In the genomic region with DNA sequence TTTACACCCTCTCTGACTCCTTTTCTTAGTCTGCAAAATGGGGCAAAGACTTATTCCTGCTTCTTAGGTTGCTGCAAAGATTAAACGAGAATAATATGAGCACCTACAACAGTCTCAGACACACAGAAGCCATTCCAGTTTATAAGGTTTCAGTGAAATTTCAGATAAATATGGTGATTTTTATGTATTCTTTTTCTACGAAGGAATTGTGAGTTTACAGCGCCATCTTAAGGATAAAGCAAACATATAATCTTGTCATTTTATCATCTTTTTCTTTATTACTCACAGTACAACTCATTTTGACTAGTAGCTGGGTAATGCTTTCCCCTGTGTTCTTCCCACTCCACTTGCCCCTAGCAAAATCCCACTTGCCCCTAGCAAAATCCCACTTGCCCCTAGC, we compare ENCODE assay signal across 9 cellular contexts. TPM values are rescaled to one million over a fixed set of nuclear protein-coding genes. Genes with fewer than 3 reads are reported as not detected.
DNase-seq lines count a peak whose midpoint lies in the region; ATAC-seq, FAIRE-seq and TF ChIP-seq lines count a peak whose summit lies in the region.
"Had no signal": no experiment of that assay in that cellular context is flagged by ENCODE, and none has a peak within 500 bp of the region (broad histone marks: within the 10 kb centered on the region; RNA-seq: fewer than 3 reads in every experiment).

No MANE protein-coding gene starts in this region.

- peak overlapping the region; percentile 67 for H3K4me2 ChIP-seq in IMR-90 (ENCODE audit: low read depth, low read length)

- dilution Hi-C loops in IMR-90 (cut with HindIII; ENCODE audit: low sequenced_read_pairs, unreplicated experiment), result no loop called here

- TF ChIP-seq RAD21 in IMR-90 (IDR thresholded peaks at IDR 0.05; ENCODE audit: low read length), result peak; percentile 80

- FAIRE-seq in GM12892 (lab: Jason Lieb, UNC), result no peak

- ATAC-seq in IMR-90 (ENCODE audit: low read depth) (peak; percentile 88), right cardiac atrium (peak in 1 of 2 donors; percentile 46)

- H2AK5ac ChIP-seq in IMR-90 (ENCODE audit: low read depth, low read length), result no peak overlapping the region

- peak overlapping the region; percentile 76; the same call in 1 of the 2 replicates for H3K4ac ChIP-seq in IMR-90 (ENCODE audit: low read depth, low read length)

- H3K27me3 ChIP-seq in IMR-90 (ENCODE audit: control insufficient read depth, insufficient read depth, low read length), result no peaks in the 10 kb centered on the region
- no peaks in the 10 kb centered on the region for H3K27me3 ChIP-seq in right cardiac atrium (ENCODE audit: control insufficient read depth, insufficient read depth)

- H2BK120ac ChIP-seq in IMR-90 (ENCODE audit: low read depth, low read length), result peak overlapping the region; percentile 80

- peak overlapping the region in 1 of 2 experiments; percentile 80; a peak in 2 of 4 replicates for H4K8ac ChIP-seq in IMR-90 (ENCODE audit: low read depth in 2 of 2, low read length in 2 of 2)

- H3K79me1 ChIP-seq in IMR-90 (ENCODE audit: low read depth in 1 of 2, low read length in 2 of 2), result peaks cover 0 to 3% of the 10 kb centered on the region in 2 experiments; a peak in 1 of 4 replicates

- H3K4me1 ChIP-seq in IMR-90 (ENCODE audit: control insufficient read depth, insufficient read depth, low read length), result peaks cover 7% of the 10 kb centered on the region
- H3K4me1 ChIP-seq in right cardiac atrium (ENCODE audit: control insufficient read depth, insufficient read depth, low read length), result no peaks in the 10 kb centered on the region
- H3K4me1 ChIP-seq: parathyroid adenoma had no signal

- TF ChIP-seq POLR2A in IMR-90 (IDR thresholded peaks at IDR 0.05; ENCODE audit: low read depth, low read length) (no peak), GM12892 (IDR thresholded peaks at IDR 0.05; ENCODE audit: low read depth, low read length) (no peak)

- H3K14ac ChIP-seq in IMR-90 (replicated peaks; ENCODE audit: low read depth, low read length), result peak overlapping the region; percentile 80

- no peak overlapping the region for H2AK9ac ChIP-seq in IMR-90 (replicated peaks; ENCODE audit: low read depth, low read length, poor library complexity)

- no TSS peak for BruUV-seq in IMR-90 (replicated peaks; lab: Mats Ljungman, UMichigan)

- peak overlapping the region; percentile 63 for H2BK5ac ChIP-seq in IMR-90 (ENCODE audit: low read depth, low read length, poor library complexity, severe bottlenecking)

- DNase-seq in AG08395 (ENCODE audit: low spot score), result peak; percentile 31
- DNase-seq in IMR-90, result peak; percentile 68
- no peak for DNase-seq in right cardiac atrium
- no peak for DNase-seq in NCI-H510A treated with DMSO at 0.1 percent for 48 hours (lab: John Stamatoyannopoulos, UW)
- DNase-seq in activated T-cell treated with anti-CD3 and anti-CD28 coated beads, Interleukin-2, amount 50 U/mL, for 48 hours, result no peak
- DNase-seq in mucosa of gallbladder (ENCODE audit: low spot score), result no peak
- DNase-seq in GM12892 (ENCODE audit: insufficient read length), result no peak

- no peak overlapping the region for H2AFZ ChIP-seq in IMR-90 (replicated peaks; ENCODE audit: low read length, poor library complexity)
- H2AFZ ChIP-seq: parathyroid adenoma had no signal

- H3K36me3 ChIP-seq in IMR-90 (ENCODE audit: control insufficient read depth, insufficient read depth, low read length), result no peaks in the 10 kb centered on the region

- no CpG with 5 or more reads among the region's 3 CpGs for WGBS in IMR-90 (ENCODE audit: extremely low coverage in 2 of 2, insufficient read length in 1 of 2), 2 experiments
- 46% methylated on average over 3 of the region's 3 CpGs for WGBS in right cardiac atrium

- intact Hi-C loops in IMR-90 (cut with micrococcal nuclease) (loop anchor here (1.0 to 10.0 kb wide), 7 partner anchors 108 to 807 kb away; a partner anchor contains a TSS), right cardiac atrium (cut with DNase I) (loop anchor here in 1 of 4 donors (5.0 kb wide), 1 partner anchor 257 kb away; no protein-coding TSS in a partner anchor)

- in situ Hi-C loops in IMR-90 (cut with MboI; ENCODE audit: low sequenced_read_pairs), result loop anchor here (10.0 to 25.0 kb wide), 4 partner anchors 115 to 805 kb away; a partner anchor contains a TSS

- H2BK15ac ChIP-seq in IMR-90 (ENCODE audit: low read depth, low read length), result no peak overlapping the region

- TF ChIP-seq CTCF in IMR-90 (conservative IDR thresholded peaks at IDR 0.05; ENCODE audit: low read depth, low read length) (peak; percentile 65), VCaP (conservative IDR thresholded peaks at IDR 0.05) (peak; percentile 58)

- no peak overlapping the region for H3K27ac ChIP-seq in IMR-90 (ENCODE audit: insufficient read depth, low read length)
- no peak overlapping the region for H3K27ac ChIP-seq in VCaP
- H3K27ac ChIP-seq in right cardiac atrium (ENCODE audit: low read length), result peak overlapping the region; percentile 51
- H3K27ac ChIP-seq: parathyroid adenoma had no signal

- POLR2A ChIA-PET in IMR-90 (lab: Charles Lee; ENCODE audit: unreplicated experiment), result no interaction called here

- H3K9me3 ChIP-seq in IMR-90 (ENCODE audit: control insufficient read depth, insufficient read depth, low read length) (no peaks in the 10 kb centered on the region), right cardiac atrium (ENCODE audit: control insufficient read depth, low read length) (no peaks in the 10 kb centered on the region)

- H4K5ac ChIP-seq in IMR-90 (ENCODE audit: low read depth, low read length), result peak overlapping the region; percentile 65; the same call in 1 of the 2 replicates

- H3K18ac ChIP-seq in IMR-90 (ENCODE audit: low read depth, low read length), result peak overlapping the region; percentile 70; the same call in 1 of the 2 replicates

- no peak overlapping the region for H3K4me3 ChIP-seq in IMR-90 (ENCODE audit: insufficient read depth, low read depth, low read length)
- no peak overlapping the region for H3K4me3 ChIP-seq in right cardiac atrium (ENCODE audit: low read length)

- no peak overlapping the region for H3K9ac ChIP-seq in IMR-90 (ENCODE audit: low read depth, low read length)
- H3K9ac ChIP-seq: parathyroid adenoma had no signal

- H2BK20ac ChIP-seq in IMR-90 (ENCODE audit: low read depth, low read length), result peak overlapping the region; percentile 85

- H3K56ac ChIP-seq in IMR-90 (ENCODE audit: extremely low read depth, insufficient read depth, low read length), result 0 out of 2 replicates have a peak overlapping the region, but pooled peaks have one; percentile 36

- H4K20me1 ChIP-seq in IMR-90 (ENCODE audit: insufficient read depth, low read length), result no peaks in the 10 kb centered on the region

- peak overlapping the region; percentile 47; the same call in 1 of the 2 replicates for H4K91ac ChIP-seq in IMR-90 (ENCODE audit: insufficient read depth, low read depth, low read length)

- H3K23ac ChIP-seq in IMR-90 (ENCODE audit: low read depth, low read length), result peak overlapping the region; percentile 75; the same call in 1 of the 2 replicates

- CTCF ChIA-PET in IMR-90 (lab: Yijun Ruan, JAX), result interaction anchor here (0.6 to 1.7 kb wide), 5 partner anchors 112 to 254 kb away, joined by 3 to 5 read pairs (median 3); no protein-coding TSS in a partner anchor

- no peaks in the 10 kb centered on the region for H3K9me1 ChIP-seq in IMR-90 (ENCODE audit: insufficient read depth, low read length)

TF ChIP-seq in IMR-90, 13 proteins besides CTCF, POLR2A, EP300 and RAD21:
- TF ChIP-seq BHLHE40 (IDR thresholded peaks at IDR 0.05; ENCODE audit: low read depth, low read length) (no peak), SMC3 (IDR thresholded peaks at IDR 0.05; ENCODE audit: low read depth, low read length) (peak; percentile 71)

RNA-seq across cellular contexts. Expression of a gene that starts 29.2 kb away (rescaled TPM):
- total RNA-seq in IMR-90 (2012; rRNA removed) (12.0 and 25.8 TPM in 2 replicates), right cardiac atrium (10 to 100 TPM; 15.4 to 24.4 (median 17.0) TPM), mucosa of gallbladder (27.8 TPM)
- polyA plus RNA-seq in IMR-90 (2012; rRNA removed) (10.4 and 13.3 TPM in 2 replicates), right cardiac atrium (7.7 TPM)
- 1.6 and 2.3 TPM in 2 replicates for polyA plus RNA-seq in IMR-90 (2012; cell fraction: cytosol; rRNA removed)
- 5.2 and 23.3 TPM in 2 replicates for polyA plus RNA-seq in IMR-90 (2012; cell fraction: nucleus; rRNA removed; ENCODE audit: low replicate concordance)
- 22.6 TPM for polyA plus RNA-seq in GM12892 (2012; ENCODE audit: missing spikeins)

Comparison
In these comparisons a context has a peak if more than half of its experiments do, and no peak if none do; other contexts are left out.
1. DNase-seq: peak in AG08395 (single experiment) and IMR-90 (single experiment); none in right cardiac atrium (0 of 3), NCI-H510A treated with DMSO at 0.1 percent for 48 hours (single experiment), activated T-cell treated with anti-CD3 and anti-CD28 coated beads, Interleukin-2, amount 50 U/mL, for 48 hours (0 of 2), mucosa of gallbladder (single experiment) and GM12892 (single experiment).